In genomic region chr6:1222426-1223311, GRCh38 we compare ENCODE assay signal across 24 cellular contexts.
DNase-seq lines count a peak whose midpoint lies in the region; ATAC-seq and TF ChIP-seq lines count a peak whose summit lies in the region.
"Had no signal": no experiment of that assay in that cellular context is flagged by ENCODE, and none has a peak within 500 bp of the region (broad histone marks: within the 10 kb centered on the region; RNA-seq: fewer than 3 reads in every experiment).

No MANE protein-coding gene starts in this region.

- peaks cover 2% of the 10 kb centered on the region for H3K27me3 Mint-ChIP-seq in glutamatergic neuron (ENCODE audit: unreplicated experiment)
- H3K27me3 Mint-ChIP-seq: activated CD8-positive, alpha-beta memory T cell treated with anti-CD3 and anti-CD28 coated beads, Interleukin-2, amount 10 ng/mL, durations not matched to agents 7 days and 5 days had no signal

- no peaks in the 10 kb centered on the region for H3K4me1 ChIP-seq in Karpas-422 (ENCODE audit: low read length)
- H3K4me1 ChIP-seq in heart right ventricle: peaks cover 0 to 9% (median 0%) of the 10 kb centered on the region in 9 donors
- H3K4me1 ChIP-seq in testis: no peaks in the 10 kb centered on the region
- H3K4me1 ChIP-seq: lower lobe of right lung, pancreas, sigmoid colon, tibial artery had no signal

- in situ Hi-C loops in brain microvascular endothelial cell (cut with HindIII; ENCODE audit: low pct_ligation_motif_present, low sequenced_read_pairs): no loop called here

- H4K20me1 ChIP-seq in Karpas-422 (ENCODE audit: insufficient read depth, low read depth, low read length): no peaks in the 10 kb centered on the region

- H3K36me3 Mint-ChIP-seq in glutamatergic neuron (ENCODE audit: unreplicated experiment): no peaks in the 10 kb centered on the region
- H3K36me3 Mint-ChIP-seq: activated CD8-positive, alpha-beta memory T cell treated with anti-CD3 and anti-CD28 coated beads, Interleukin-2, amount 10 ng/mL, durations not matched to agents 7 days and 5 days; CD4-positive, alpha-beta memory T cell had no signal

- H3K9me3 ChIP-seq in Karpas-422 (ENCODE audit: low read length): no peaks in the 10 kb centered on the region
- no peaks in the 10 kb centered on the region for H3K9me3 ChIP-seq in heart right ventricle
- no peaks in the 10 kb centered on the region for H3K9me3 ChIP-seq in testis
- H3K9me3 ChIP-seq: lower lobe of right lung, pancreas, sigmoid colon, SK-N-SH, tibial artery had no signal

- no peak overlapping the region for H3K4me3 Mint-ChIP-seq in glutamatergic neuron (ENCODE audit: unreplicated experiment)
- H3K4me3 Mint-ChIP-seq: activated CD4-positive, alpha-beta T cell treated with anti-CD3 and anti-CD28 coated beads, Interleukin-2, amount 10 ng/mL, durations not matched to agents 24 days and 14 days; activated CD8-positive, alpha-beta memory T cell treated with anti-CD3 and anti-CD28 coated beads, Interleukin-2, amount 10 ng/mL, durations not matched to agents 7 days and 5 days; CD4-positive, alpha-beta memory T cell; T-helper 17 cell had no signal

- no peaks in the 10 kb centered on the region for H3K27me3 ChIP-seq in Karpas-422 (ENCODE audit: low read length)
- H3K27me3 ChIP-seq in heart right ventricle: peaks cover 0 to 8% (median under 1%) of the 10 kb centered on the region in 7 donors
- no peaks in the 10 kb centered on the region for H3K27me3 ChIP-seq in testis
- H3K27me3 ChIP-seq in brain microvascular endothelial cell (replicated peaks): no peaks in the 10 kb centered on the region
- H3K27me3 ChIP-seq: cardiac muscle cell, pancreas, sigmoid colon, tibial artery had no signal

- H3K27ac Mint-ChIP-seq in glutamatergic neuron (ENCODE audit: unreplicated experiment): no peak overlapping the region
- H3K27ac Mint-ChIP-seq: activated CD4-positive, alpha-beta T cell treated with anti-CD3 and anti-CD28 coated beads, Interleukin-2, amount 10 ng/mL, durations not matched to agents 24 days and 14 days; activated CD8-positive, alpha-beta memory T cell treated with anti-CD3 and anti-CD28 coated beads, Interleukin-2, amount 10 ng/mL, durations not matched to agents 7 days and 5 days; CD4-positive, alpha-beta memory T cell; T-helper 17 cell had no signal

- peak; percentile 29 for DNase-seq in Karpas-422
- DNase-seq in heart right ventricle: peak; percentile 46 to 64
- peak; percentile 68 for DNase-seq in testis
- no peak for DNase-seq in glutamatergic neuron
- DNase-seq in brain microvascular endothelial cell: no peak
- DNase-seq in COR-L47 (lab: John Stamatoyannopoulos, UW): no peak
- DNase-seq: activated CD4-positive, alpha-beta T cell treated with anti-CD3 and anti-CD28 coated beads, Interleukin-2, amount 10 ng/mL, durations not matched to agents 24 days and 14 days; activated CD8-positive, alpha-beta memory T cell treated with anti-CD3 and anti-CD28 coated beads, Interleukin-2, amount 10 ng/mL, durations not matched to agents 7 days and 5 days; activated naive CD4-positive, alpha-beta T cell treated with anti-CD3 and anti-CD28 coated beads, Interleukin-2, amount 50 U/mL, for 16 hours; CD4-positive, alpha-beta memory T cell; GOT3; islet precursor cell; KBM-7; lower lobe of right lung; NCI-H1436 treated with DMSO at 0.1 percent for 48 hours; NCI-H524 treated with DMSO at 0.1 percent for 48 hours; pancreas; sigmoid colon; SK-N-SH; stimulated activated naive CD8-positive, alpha-beta T cell treated with anti-CD3 and anti-CD28 coated beads, Interleukin-15, Interleukin-2, amounts not matched to agents 100 U/mL and 50 U/mL, for 24 hours; T-helper 17 cell; tibial artery had no signal

- no peak overlapping the region for H3K27ac ChIP-seq in Karpas-422 (ENCODE audit: low read length)
- H3K27ac ChIP-seq in angular gyrus (ENCODE audit: low read depth, low read length): peak overlapping the region; percentile 44
- H3K27ac ChIP-seq in heart right ventricle: no peak overlapping the region
- H3K27ac ChIP-seq in testis: peak overlapping the region in 1 of 2 donors; percentile 41
- H3K27ac ChIP-seq in brain microvascular endothelial cell: no peak overlapping the region
- H3K27ac ChIP-seq: cardiac muscle cell, lower lobe of right lung, pancreas, sigmoid colon, tibial artery had no signal

- no peaks in the 10 kb centered on the region for H3K36me3 ChIP-seq in Karpas-422 (ENCODE audit: insufficient read depth, low read length)
- no peaks in the 10 kb centered on the region for H3K36me3 ChIP-seq in heart right ventricle
- no peaks in the 10 kb centered on the region for H3K36me3 ChIP-seq in testis (ENCODE audit: low read depth, missing control alignments)
- H3K36me3 ChIP-seq in brain microvascular endothelial cell (replicated peaks): no peaks in the 10 kb centered on the region
- H3K36me3 ChIP-seq: cardiac muscle cell, lower lobe of right lung, pancreas, sigmoid colon, tibial artery had no signal

- no peaks in the 10 kb centered on the region for H3K9me3 Mint-ChIP-seq in glutamatergic neuron (ENCODE audit: unreplicated experiment)
- H3K9me3 Mint-ChIP-seq: activated CD4-positive, alpha-beta T cell treated with anti-CD3 and anti-CD28 coated beads, Interleukin-2, amount 10 ng/mL, durations not matched to agents 24 days and 14 days; CD4-positive, alpha-beta memory T cell had no signal

- no peak for TF ChIP-seq POLR2A in testis (IDR thresholded peaks at IDR 0.05)

- intact Hi-C loops in heart right ventricle (cut with DNase I): no loop called here
- intact Hi-C loops in testis (cut with DNase I; ENCODE audit: low total_unique reads): no loop called here

- no peak overlapping the region for H3K4me3 ChIP-seq in Karpas-422 (ENCODE audit: low read length)
- no peak overlapping the region for H3K4me3 ChIP-seq in heart right ventricle
- H3K4me3 ChIP-seq in testis: no peak overlapping the region
- no peak overlapping the region for H3K4me3 ChIP-seq in brain microvascular endothelial cell (ENCODE audit: low read depth, low read length)
- H3K4me3 ChIP-seq: cardiac muscle cell, lower lobe of right lung, pancreas, sigmoid colon, tibial artery had no signal

- H3K4me2 ChIP-seq in Karpas-422 (ENCODE audit: low read depth, low read length, poor library complexity, severe bottlenecking): no peak overlapping the region
- H3K4me2 ChIP-seq: SK-N-SH had no signal

- H3K9me2 ChIP-seq in Karpas-422 (replicated peaks; ENCODE audit: insufficient read depth, low read length): no peaks in the 10 kb centered on the region
- H3K9me2 ChIP-seq: SK-N-SH had no signal

- 39 to 56% methylated on average over 17 of the region's 17 CpGs for WGBS in heart right ventricle, 2 donors
- WGBS in testis, 2 donors: 51 to 56% methylated on average over 15 to 17 of the region's 17 CpGs

- H3K79me2 ChIP-seq in Karpas-422 (ENCODE audit: low read length): no peaks in the 10 kb centered on the region

- H2AFZ ChIP-seq in Karpas-422 (ENCODE audit: low read length): no peak overlapping the region

- no peak for TF ChIP-seq CTCF in heart right ventricle (IDR thresholded peaks at IDR 0.05)
- TF ChIP-seq CTCF in testis (IDR thresholded peaks at IDR 0.05): no peak
- no peak for TF ChIP-seq CTCF in glutamatergic neuron (IDR thresholded peaks at IDR 0.05; ENCODE audit: partially characterized antibody, unreplicated experiment)
- TF ChIP-seq CTCF in brain microvascular endothelial cell (IDR thresholded peaks at IDR 0.05; ENCODE audit: low read depth, low read length, missing control alignments): no peak

- H3K4me1 Mint-ChIP-seq in glutamatergic neuron (ENCODE audit: low read depth, unreplicated experiment): peaks cover 5% of the 10 kb centered on the region
- H3K4me1 Mint-ChIP-seq: activated CD4-positive, alpha-beta T cell treated with anti-CD3 and anti-CD28 coated beads, Interleukin-2, amount 10 ng/mL, durations not matched to agents 24 days and 14 days; activated CD8-positive, alpha-beta memory T cell treated with anti-CD3 and anti-CD28 coated beads, Interleukin-2, amount 10 ng/mL, durations not matched to agents 7 days and 5 days; CD4-positive, alpha-beta memory T cell; T-helper 17 cell had no signal

- H3K9ac ChIP-seq in Karpas-422 (ENCODE audit: low read length): no peak overlapping the region
- H3K9ac ChIP-seq: SK-N-SH had no signal

- peak; percentile 79 to 98 (median 89) for ATAC-seq in heart right ventricle
- ATAC-seq: activated CD8-positive, alpha-beta memory T cell treated with anti-CD3 and anti-CD28 coated beads, Interleukin-2, amount 10 ng/mL, durations not matched to agents 7 days and 5 days; lower lobe of right lung; pancreas; stimulated activated naive CD8-positive, alpha-beta T cell treated with anti-CD3 and anti-CD28 coated beads, Interleukin-15, Interleukin-2, amounts not matched to agents 100 U/mL and 50 U/mL, for 24 hours; T-helper 17 cell had no signal

Comparison
In these comparisons a context has a peak if more than half of its experiments do, and no peak if none do; other contexts are left out.
1. DNase-seq: peak in Karpas-422 (single experiment), heart right ventricle (2 of 2) and testis (single experiment); none in glutamatergic neuron (single experiment), brain microvascular endothelial cell (single experiment) and COR-L47 (single experiment).